In the genomic region with DNA sequence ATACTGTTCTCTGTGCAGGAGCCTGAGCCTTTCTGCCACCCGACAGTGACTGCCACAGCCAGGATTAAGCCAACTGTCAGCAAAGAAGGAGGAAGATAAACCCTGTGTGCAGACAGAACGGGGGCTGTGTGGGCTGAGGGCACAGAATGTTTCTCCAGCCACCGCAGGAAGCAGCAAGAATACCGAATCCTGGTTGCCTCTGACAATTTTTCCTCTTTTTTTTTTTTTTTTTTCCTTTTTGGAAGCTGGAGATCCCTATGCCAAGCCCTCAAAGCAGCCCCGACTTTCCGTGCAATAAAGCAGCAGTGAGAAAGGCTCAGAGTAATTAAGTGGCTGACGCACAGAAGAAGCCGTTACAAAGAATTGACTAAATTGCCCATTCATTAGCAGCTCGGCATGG, we compare ENCODE assay signal across 21 cellular contexts.
A peak's percentile ranks its signal among the peaks of the same experiment; 100 is the strongest.
DNase-seq lines count a peak whose midpoint lies in the region; TF ChIP-seq lines count a peak whose summit lies in the region.
"Had no signal": no experiment of that assay in that cellular context is flagged by ENCODE, and none has a peak within 500 bp of the region (broad histone marks: within the 10 kb centered on the region; RNA-seq: fewer than 3 reads in every experiment).

No MANE protein-coding gene starts in this region.

- H3K36me3 ChIP-seq in hepatocyte (replicated peaks; ENCODE audit: insufficient read depth, low read depth) (no peaks in the 10 kb centered on the region), smooth muscle cell (ENCODE audit: low read depth) (no peaks in the 10 kb centered on the region)
- H3K36me3 ChIP-seq: sigmoid colon had no signal

- no peaks in the 10 kb centered on the region for H3K9me2 ChIP-seq in hepatocyte (replicated peaks; ENCODE audit: insufficient read depth)

- CTCF ChIA-PET in RWPE1 (lab: Yijun Ruan, JAX) = no interaction called here

- TF ChIP-seq CTCF in hepatocyte (IDR thresholded peaks at IDR 0.05; ENCODE audit: poor library complexity) (no peak), smooth muscle cell (IDR thresholded peaks at IDR 0.05; ENCODE audit: borderline replicate concordance, insufficient read depth, poor library complexity, severe bottlenecking) (no peak), foreskin fibroblast (IDR thresholded peaks at IDR 0.05; ENCODE audit: low read depth, low read length) (no peak), RWPE1 (conservative IDR thresholded peaks at IDR 0.05; ENCODE audit: low read depth) (no peak)

- 15% methylated on average over 9 of the region's 9 CpGs for WGBS in hepatocyte (ENCODE audit: low lambda C conversion rate, missing lambda C conversion rate)
- 10% methylated on average over 9 of the region's 9 CpGs for WGBS in smooth muscle cell (ENCODE audit: low lambda C conversion rate)

- H3K4me1 ChIP-seq in hepatocyte (ENCODE audit: insufficient read depth) (no peaks in the 10 kb centered on the region), smooth muscle cell (ENCODE audit: low read depth) (peaks cover 4% of the 10 kb centered on the region)
- H3K4me1 ChIP-seq: A549, foreskin keratinocyte, sigmoid colon had no signal

- DNase-seq in NCI-H1417 (lab: John Stamatoyannopoulos, UW) (peak; percentile 69 to 99 (median 90)), NCI-H1417 treated with DMSO at 0.1 percent for 48 hours (lab: John Stamatoyannopoulos, UW) (no peak), NCI-H69 (lab: John Stamatoyannopoulos, UW) (peak; percentile 100), hepatocyte (ENCODE audit: low spot score) (no peak), smooth muscle cell (lab: John Stamatoyannopoulos, UW; ENCODE audit: unreplicated experiment) (no peak), foreskin fibroblast (no peak), RWPE1 (ENCODE audit: low spot score) (no peak)
- no peak for DNase-seq in activated T-cell treated with anti-CD3 and anti-CD28 coated beads, Interleukin-2, amount 50 U/mL, for 1 hour
- DNase-seq: activated CD4-positive, alpha-beta T cell treated with anti-CD3 and anti-CD28 coated beads, Interleukin-2, amount 50 U/mL, for 1 hour; activated naive CD8-positive, alpha-beta T cell treated with anti-CD3 and anti-CD28 coated beads, Interleukin-2, amount 50 U/mL, for 24 hours; CD8-positive, alpha-beta T cell; foreskin keratinocyte; GDM1; GM23248; mammary epithelial cell; NCI-H187; SHP77 treated with DMSO at 0.1 percent for 48 hours; sigmoid colon; stimulated activated CD4-positive, alpha-beta T cell treated with anti-CD3 and anti-CD28 coated beads, Interleukin-4, amount 100 ng/mL, for 1 hour; T-helper 9 cell had no signal

- POLR2A ChIA-PET in RWPE1 (lab: Yijun Ruan, JAX; ENCODE audit: low non-redundant PET) = no interaction called here

- H3K27me3 ChIP-seq in hepatocyte (peaks cover 11% of the 10 kb centered on the region), smooth muscle cell (ENCODE audit: low read depth) (peaks cover 14% of the 10 kb centered on the region)

- H3K79me2 ChIP-seq in hepatocyte = no peaks in the 10 kb centered on the region
- no peaks in the 10 kb centered on the region for H3K79me2 ChIP-seq in smooth muscle cell (ENCODE audit: low read depth)

- H2AFZ ChIP-seq in hepatocyte (no peak overlapping the region), smooth muscle cell (ENCODE audit: low read depth) (no peak overlapping the region)
- H2AFZ ChIP-seq: GM23248 had no signal

- H4K20me1 ChIP-seq in hepatocyte (ENCODE audit: insufficient read depth, poor library complexity, severe bottlenecking) (no peaks in the 10 kb centered on the region), smooth muscle cell (ENCODE audit: low read depth) (no peaks in the 10 kb centered on the region)

- H3K9me3 ChIP-seq in hepatocyte (ENCODE audit: low read depth) = no peaks in the 10 kb centered on the region
- H3K9me3 ChIP-seq in smooth muscle cell (replicated peaks; ENCODE audit: low read depth) = no peaks in the 10 kb centered on the region
- H3K9me3 ChIP-seq: A549 had no signal

- no peak overlapping the region for H3K27ac ChIP-seq in hepatocyte
- H3K27ac ChIP-seq in smooth muscle cell (ENCODE audit: low read depth) = no peak overlapping the region
- H3K27ac ChIP-seq in RWPE1 = no peak overlapping the region
- H3K27ac ChIP-seq: A549, foreskin keratinocyte, GM23248, sigmoid colon had no signal

- no peak overlapping the region for H3K9ac ChIP-seq in smooth muscle cell (ENCODE audit: low read depth)
- H3K9ac ChIP-seq: GM23248 had no signal

- H3K4me2 ChIP-seq in hepatocyte (peak overlapping the region; percentile 68), smooth muscle cell (peak overlapping the region; percentile 65)
- H3K4me2 ChIP-seq: A549 had no signal

- H3F3A ChIP-seq in smooth muscle cell (ENCODE audit: low read depth) = no peaks in the 10 kb centered on the region

- H3K4me3 ChIP-seq in hepatocyte = no peak overlapping the region
- H3K4me3 ChIP-seq in smooth muscle cell = no peak overlapping the region
- no peak overlapping the region for H3K4me3 ChIP-seq in foreskin fibroblast (ENCODE audit: low read depth in 1 of 2, low read length in 2 of 2)
- H3K4me3 ChIP-seq: A549, GM23248, sigmoid colon had no signal

Comparison
In these comparisons a context has a peak if more than half of its experiments do, and no peak if none do; other contexts are left out.
1. DNase-seq: peak in NCI-H1417 (3 of 3) and NCI-H69 (single experiment); none in NCI-H1417 treated with DMSO at 0.1 percent for 48 hours (single experiment), hepatocyte (single experiment), smooth muscle cell (single experiment), activated T-cell treated with anti-CD3 and anti-CD28 coated beads, Interleukin-2, amount 50 U/mL, for 1 hour (single experiment), foreskin fibroblast (0 of 2) and RWPE1 (single experiment).